In genomic region chr16:30698816-30699614, GRCh38 we compare ENCODE assay signal across 8 cellular contexts.
DNase-seq lines count a peak whose midpoint lies in the region; ATAC-seq and TF ChIP-seq lines count a peak whose summit lies in the region.

SRCAP (plus strand) TSS chr16:30699171; CDS start chr16:30700825, 1,654 bp downstream.

- DNase-seq in Ammon's horn (ENCODE audit: low spot score), result peak; percentile 86
- peak; percentile 84 for DNase-seq in NCI-H510A treated with DMSO at 0.1 percent for 48 hours (lab: John Stamatoyannopoulos, UW)
- peak; percentile 75 for DNase-seq in activated CD4-positive, alpha-beta T cell treated with anti-CD3 and anti-CD28 coated beads, Interleukin-2, amount 50 U/mL, for 1 hour
- peak; percentile 40 for DNase-seq in cortex of kidney (lab: John Stamatoyannopoulos, UW)
- DNase-seq in left kidney (ENCODE audit: low read depth, low spot score), result peak; percentile 93
- DNase-seq in stimulated activated CD4-positive, alpha-beta T cell treated with anti-CD3 and anti-CD28 coated beads, Interleukin-1b, Interleukin-23, amount 100 ng/mL, for 4 hours (ENCODE audit: low read depth in 2 of 2), result peak; percentile 80 to 86

- peak; percentile 35 for ATAC-seq in HG03432 (IDR thresholded peaks at IDR 0.05; ENCODE audit: unreplicated experiment)

- TF ChIP-seq POLR2A in GM19099 (IDR thresholded peaks at IDR 0.05; ENCODE audit: extremely low read depth, insufficient read length, low read depth), result peak; percentile 74

Comparison
In these comparisons a context has a peak if more than half of its experiments do, and no peak if none do; other contexts are left out.
1. Peak in every context shown above with its lines: DNase-seq and ATAC-seq.
2. DNase-seq: peak in every context shown above with its lines; median percentile 93 in left kidney; 86 in Ammon's horn; 84 in NCI-H510A treated with DMSO at 0.1 percent for 48 hours; 83 in stimulated activated CD4-positive, alpha-beta T cell treated with anti-CD3 and anti-CD28 coated beads, Interleukin-1b, Interleukin-23, amount 100 ng/mL, for 4 hours; 75 in activated CD4-positive, alpha-beta T cell treated with anti-CD3 and anti-CD28 coated beads, Interleukin-2, amount 50 U/mL, for 1 hour; 40 in cortex of kidney.